Comparison of ENCODE assay signal across 15 cellular contexts in genomic region chr4:113153529-113154101, GRCh38.
DNase-seq lines count a peak whose midpoint lies in the region; ATAC-seq, FAIRE-seq and TF ChIP-seq lines count a peak whose summit lies in the region.
"Had no signal": no experiment of that assay in that cellular context is flagged by ENCODE, and none has a peak within 500 bp of the region (broad histone marks: within the 10 kb centered on the region; RNA-seq: fewer than 3 reads in every experiment).

No MANE protein-coding gene starts in this region.

- H3K9me3 Mint-ChIP-seq in naive thymus-derived CD8-positive, alpha-beta T cell: peaks cover 0 to 4% (median 0%) of the 10 kb centered on the region in 9 donors
- H3K9me3 Mint-ChIP-seq: CD4-positive, alpha-beta T cell had no signal

- no peak overlapping the region for H3K27ac ChIP-seq in GM23248
- no peak overlapping the region for H3K27ac ChIP-seq in HepG2 (ENCODE audit: extremely low read length, insufficient read depth, low read length)
- H3K27ac ChIP-seq in adrenal gland: no peak overlapping the region
- H3K27ac ChIP-seq: spleen, suprapubic skin had no signal

- no peak overlapping the region for H3K4me3 Mint-ChIP-seq in naive thymus-derived CD8-positive, alpha-beta T cell
- H3K4me3 Mint-ChIP-seq: activated T-cell treated with anti-CD3 and anti-CD28 coated beads, Interleukin-2, amount 50 U/mL, for 72 hours; CD4-positive, alpha-beta T cell had no signal

- H3K27me3 ChIP-seq in GM23248 (replicated peaks; ENCODE audit: insufficient read depth): no peaks in the 10 kb centered on the region
- H3K27me3 ChIP-seq in adipocyte (replicated peaks; ENCODE audit: control insufficient read depth, insufficient read depth, low read length): no peaks in the 10 kb centered on the region
- no peaks in the 10 kb centered on the region; a peak in 1 of 5 replicates for H3K27me3 ChIP-seq in HepG2 (ENCODE audit: control insufficient read depth in 1 of 2, insufficient read depth in 2 of 2, low read length in 2 of 2)
- H3K27me3 ChIP-seq in adrenal gland: no peaks in the 10 kb centered on the region
- H3K27me3 ChIP-seq: heart right ventricle, spleen, suprapubic skin had no signal

- in situ Hi-C loops in GM23248 (cut with MboI) (no loop called here), HepG2 (cut with HindIII; ENCODE audit: extremely low pct_ligation_motif_present, low pct_unique_long_range_greater_than_20kb) (loop anchor here (5.0 kb wide), 1 partner anchor 46 kb away; no protein-coding TSS in a partner anchor)

- H3K4me3 ChIP-seq in GM23248 (no peak overlapping the region), NB4 (ENCODE audit: low read depth, low read length) (no peak overlapping the region), adipocyte (ENCODE audit: low read length) (no peak overlapping the region), HepG2 (replicated peaks in 1 of 3; ENCODE audit: insufficient read depth in 1 of 3, low read depth in 2 of 3, low read length in 3 of 3) (no peak overlapping the region), adrenal gland (no peak overlapping the region)
- H3K4me3 ChIP-seq: HAP-1, heart right ventricle, spleen, suprapubic skin had no signal

- no peaks in the 10 kb centered on the region for H3K9me3 ChIP-seq in GM23248 (ENCODE audit: low read depth)
- H3K9me3 ChIP-seq in adipocyte (ENCODE audit: control insufficient read depth, low read length): no peaks in the 10 kb centered on the region
- no peaks in the 10 kb centered on the region for H3K9me3 ChIP-seq in HepG2 (ENCODE audit: low read length)
- no peaks in the 10 kb centered on the region for H3K9me3 ChIP-seq in adrenal gland (replicated peaks in 1 of 3)
- H3K9me3 ChIP-seq: HAP-1, heart right ventricle, spleen, suprapubic skin had no signal

- no peak for TF ChIP-seq CTCF in NB4 (IDR thresholded peaks at IDR 0.05; ENCODE audit: low read depth, low read length)
- TF ChIP-seq CTCF in HepG2 (CRISPR knock-in tag; IDR thresholded peaks at IDR 0.05): peak; percentile 67
- no peak for TF ChIP-seq CTCF in adrenal gland (IDR thresholded peaks at IDR 0.05)

- H3K27ac Mint-ChIP-seq in naive thymus-derived CD8-positive, alpha-beta T cell: no peak overlapping the region
- H3K27ac Mint-ChIP-seq: activated T-cell treated with anti-CD3 and anti-CD28 coated beads, Interleukin-2, amount 50 U/mL, for 72 hours; CD4-positive, alpha-beta T cell had no signal

- H3K4me1 ChIP-seq in GM23248 (ENCODE audit: insufficient read depth) (no peaks in the 10 kb centered on the region), adipocyte (ENCODE audit: control insufficient read depth, insufficient read depth, low read length) (peaks cover 19% of the 10 kb centered on the region), HepG2 (ENCODE audit: insufficient read depth, low read length) (peaks cover 44% of the 10 kb centered on the region), adrenal gland (replicated peaks in 1 of 2) (no peaks in the 10 kb centered on the region)
- H3K4me1 ChIP-seq: HAP-1, spleen, suprapubic skin had no signal

- H3F3A ChIP-seq in GM23248 (ENCODE audit: insufficient read depth): no peaks in the 10 kb centered on the region

- no peaks in the 10 kb centered on the region for H3K9me2 ChIP-seq in GM23248 (ENCODE audit: insufficient read depth)

- H4K20me1 ChIP-seq in GM23248 (ENCODE audit: insufficient read depth) (no peaks in the 10 kb centered on the region), HepG2 (ENCODE audit: insufficient read depth, low read length) (no peaks in the 10 kb centered on the region)

- peak; percentile 64 for TF ChIP-seq RAD21 in HepG2 (CRISPR knock-in tag; IDR thresholded peaks at IDR 0.05)

- H3K36me3 ChIP-seq in GM23248 (ENCODE audit: low read depth) (no peaks in the 10 kb centered on the region), adipocyte (ENCODE audit: control insufficient read depth, insufficient read depth, low read length, severe bottlenecking) (no peaks in the 10 kb centered on the region), HepG2 (replicated peaks in 1 of 2; ENCODE audit: control insufficient read depth in 1 of 2, insufficient read depth in 2 of 2, low read length in 2 of 2) (no peaks in the 10 kb centered on the region), adrenal gland (replicated peaks in 1 of 2) (no peaks in the 10 kb centered on the region)
- H3K36me3 ChIP-seq: HAP-1, heart right ventricle, spleen, suprapubic skin had no signal

- TF ChIP-seq EP300 in HepG2 (IDR thresholded peaks at IDR 0.05; ENCODE audit: low read depth in 2 of 2, low read length in 2 of 2): peak; percentile 18 to 45; a peak in 3 of 4 replicates
- no peak for TF ChIP-seq EP300 in HepG2 (CRISPR knock-in tag; IDR thresholded peaks at IDR 0.05; ENCODE audit: borderline replicate concordance)

- DNase-seq in GM23248: peak; percentile 12
- peak; percentile 3 for DNase-seq in NB4 (ENCODE audit: low read depth)
- peak; percentile 73 for DNase-seq in adipocyte (ENCODE audit: low read depth)
- DNase-seq in HepG2 (ENCODE audit: low spot score): peak; percentile 75
- no peak for DNase-seq in NCI-H1092 (lab: John Stamatoyannopoulos, UW)
- DNase-seq in naive thymus-derived CD8-positive, alpha-beta T cell: no peak
- DNase-seq in adrenal gland: no peak
- DNase-seq: activated T-cell treated with anti-CD3 and anti-CD28 coated beads, Interleukin-2, amount 50 U/mL, for 72 hours; CD4-positive, alpha-beta T cell; heart right ventricle; left cardiac atrium; NCI-H146; spleen had no signal

- WGBS in GM23248 (ENCODE audit: low coverage in 1 of 2, low lambda C conversion rate in 2 of 2, missing lambda C conversion rate in 2 of 2), 2 experiments: 82 to 90% methylated on average over 2 of the region's 2 CpGs
- WGBS in HepG2 (ENCODE audit: low lambda C conversion rate): 12% methylated on average over 2 of the region's 2 CpGs
- 85 to 96% (median 88%) methylated on average over 2 of the region's 2 CpGs for WGBS in adrenal gland, 4 donors

- intact Hi-C loops in HepG2 (cut with micrococcal nuclease; ENCODE audit: unreplicated experiment): loop anchor here (1.0 kb wide), 1 partner anchor 47 kb away; no protein-coding TSS in a partner anchor
- intact Hi-C loops in adrenal gland (cut with DNase I): no loop called here

- BruUV-seq in HepG2 (replicated peaks; lab: Mats Ljungman, UMichigan): no TSS peak

- CTCF ChIA-PET in HepG2 (lab: Yijun Ruan, JAX; ENCODE audit: low intra/inter-chr PET ratio, low total read pairs): interaction anchor here (1.2 to 2.7 kb wide), 2 partner anchors 47 to 202 kb away, joined by 3 to 28 read pairs; no protein-coding TSS in a partner anchor

- no peak overlapping the region for H3K4me2 ChIP-seq in GM23248 (ENCODE audit: unreplicated experiment)
- no peak overlapping the region for H3K4me2 ChIP-seq in HepG2 (ENCODE audit: low read depth, low read length)

- FAIRE-seq in HepG2 (lab: Jason Lieb, UNC): peak; percentile 62

- POLR2A ChIA-PET in HepG2 (lab: Yijun Ruan, JAX): no interaction called here
- POLR2A ChIA-PET in naive thymus-derived CD8-positive, alpha-beta T cell (lab: Charles Lee): no interaction called here

- peaks cover 0 to 9% (median 0%) of the 10 kb centered on the region in 5 donors for H3K27me3 Mint-ChIP-seq in naive thymus-derived CD8-positive, alpha-beta T cell

- ATAC-seq in HepG2: peak; percentile 89
- ATAC-seq in naive thymus-derived CD8-positive, alpha-beta T cell: no peak
- ATAC-seq: activated T-cell treated with anti-CD3 and anti-CD28 coated beads, Interleukin-2, amount 50 U/mL, for 72 hours had no signal

- TF ChIP-seq POLR2A in NB4 (IDR thresholded peaks at IDR 0.05; ENCODE audit: extremely low read depth, insufficient read length) (no peak), HepG2 (IDR thresholded peaks at IDR 0.05; ENCODE audit: insufficient read depth in 1 of 2, low read depth in 2 of 2, low read length in 2 of 2) (no peak), adrenal gland (IDR thresholded peaks at IDR 0.05) (no peak)

- no peak overlapping the region for H3K9ac ChIP-seq in GM23248
- H3K9ac ChIP-seq in adipocyte (ENCODE audit: low read length): no peak overlapping the region
- no peak overlapping the region for H3K9ac ChIP-seq in HepG2 (ENCODE audit: insufficient read depth, low read depth, low read length)

- H2AFZ ChIP-seq in GM23248: no peak overlapping the region
- H2AFZ ChIP-seq in HepG2 (ENCODE audit: low read length): no peak overlapping the region

- H3K36me3 Mint-ChIP-seq in naive thymus-derived CD8-positive, alpha-beta T cell: no peaks in the 10 kb centered on the region

- no peaks in the 10 kb centered on the region for H3K4me1 Mint-ChIP-seq in naive thymus-derived CD8-positive, alpha-beta T cell

- H3K79me2 ChIP-seq in GM23248 (ENCODE audit: insufficient read depth) (no peaks in the 10 kb centered on the region), HepG2 (ENCODE audit: insufficient read depth, low read length) (no peaks in the 10 kb centered on the region)

TF ChIP-seq in HepG2, 621 proteins besides CTCF, POLR2A, EP300 and RAD21 (continues in another document):
- TF ChIP-seq CEBPG (CRISPR knock-in tag; IDR thresholded peaks at IDR 0.05) (peak; percentile 88), CREM (IDR thresholded peaks at IDR 0.05) (peak; percentile 16; the same call in 1 of the 2 replicates), CREM (CRISPR knock-in tag; IDR thresholded peaks at IDR 0.05) (no peak), MIER2 (CRISPR knock-in tag; IDR thresholded peaks at IDR 0.05) (no peak), ATF4 (CRISPR knock-in tag; IDR thresholded peaks at IDR 0.05) (no peak), KLF13 (CRISPR knock-in tag; IDR thresholded peaks at IDR 0.05) (no peak), ZNF296 (CRISPR knock-in tag; conservative IDR thresholded peaks at IDR 0.05) (no peak), FOXA1 (IDR thresholded peaks at IDR 0.05) (no peak), FOXA1 (CRISPR knock-in tag; IDR thresholded peaks at IDR 0.05) (peak; percentile 20; the same call in 1 of the 2 replicates), SOX13 (IDR thresholded peaks at IDR 0.05) (no peak), SOX13 (CRISPR knock-in tag; conservative IDR thresholded peaks at IDR 0.05 in 1 of 2, IDR thresholded peaks at IDR 0.05 in 1 of 2) (peak in 1 of 2 experiments; percentile 40; a peak in 1 of 4 replicates)

Comparison
In these comparisons a context has a peak if more than half of its experiments do, and no peak if none do; other contexts are left out.
1. DNase-seq: peak in GM23248 (single experiment), NB4 (single experiment), adipocyte (single experiment) and HepG2 (single experiment); none in NCI-H1092 (single experiment), naive thymus-derived CD8-positive, alpha-beta T cell (0 of 10) and adrenal gland (0 of 7).